Comparison of ENCODE assay signal across 1 cellular context in genomic region chr17:48002208-48002919, GRCh38.
A peak's percentile ranks its signal among the peaks of the same experiment; 100 is the strongest.
TF ChIP-seq lines count a peak whose summit lies in the region.

No MANE protein-coding gene starts in this region.

TF ChIP-seq in endothelial cell of umbilical vein, 7 proteins besides CTCF, POLR2A, EP300 and RAD21:
- TF ChIP-seq JUN (IDR thresholded peaks at IDR 0.05; ENCODE audit: borderline replicate concordance, insufficient read depth, insufficient read length, low read depth) (peak; percentile 75), MYC (IDR thresholded peaks at IDR 0.05; ENCODE audit: low read depth, low read length) (no peak), POLR2AphosphoS5 (IDR thresholded peaks at IDR 0.05; ENCODE audit: insufficient read depth, low read depth, low read length) (peak; percentile 63), GATA2 (IDR thresholded peaks at IDR 0.05; ENCODE audit: insufficient read depth, insufficient read length, low read depth, low read length) (peak; percentile 52), FOS (IDR thresholded peaks at IDR 0.05; ENCODE audit: borderline replicate concordance, insufficient read depth, low read length) (peak; percentile 89)
